ENCODE assay signal across 8 cellular contexts in genomic region chr2:23384551-23385349, GRCh38. TPM values are rescaled to one million over a fixed set of nuclear protein-coding genes. Genes with fewer than 3 reads are reported as not detected.
DNase-seq lines count a peak whose midpoint lies in the region; ATAC-seq, FAIRE-seq and TF ChIP-seq lines count a peak whose summit lies in the region.

TSS of gene KLHL29 (plus strand) at chr2:23385179. CDS start at chr2:23562197, 177,018 bp downstream.

- H3K4me3 ChIP-seq in neuronal stem cell (ENCODE audit: low read length in 2 of 2) (peak within 1 kb of the TSS; percentile 60 to 82), suprapubic skin (peak within 1 kb of the TSS; percentile 87)

- peaks cover 6 to 11% of the 10 kb centered on the region in 2 donors for H3K36me3 Mint-ChIP-seq in CD14-positive monocyte

- H3K27ac ChIP-seq in foreskin keratinocyte = no peak within 1 kb of the TSS
- no peak within 1 kb of the TSS for H3K27ac ChIP-seq in neuronal stem cell (replicated peaks; ENCODE audit: low read length)
- peak within 1 kb of the TSS; percentile 74 for H3K27ac ChIP-seq in suprapubic skin

- no peak within 1 kb of the TSS for H2BK5ac ChIP-seq in neuronal stem cell (ENCODE audit: low read length)

- H3K27ac Mint-ChIP-seq in CD14-positive monocyte = peak within 1 kb of the TSS in 1 of 7 donors; percentile 68

- peak within 1 kb of the TSS; percentile 67 to 80 for H3K4me3 Mint-ChIP-seq in CD14-positive monocyte

- H3K9me3 Mint-ChIP-seq in CD14-positive monocyte = peaks cover 0 to 17% (median 11%) of the 10 kb centered on the region in 7 donors

- H4K91ac ChIP-seq in neuronal stem cell (ENCODE audit: low read depth, low read length, poor library complexity) = no peak within 1 kb of the TSS

- DNase-seq in CD14-positive monocyte (ENCODE audit: low spot score) = no peak
- DNase-seq in GM19239 (ENCODE audit: insufficient read length, low spot score) = peak; percentile 97
- peak; percentile 19 for DNase-seq in activated gamma-delta T cell (lab: John Stamatoyannopoulos, UW)
- DNase-seq in foreskin keratinocyte = no peak
- no peak for DNase-seq in neuronal stem cell (ENCODE audit: low spot score)
- peak; percentile 87 to 89 for DNase-seq in suprapubic skin (ENCODE audit: low spot score in 2 of 2)

- no peak within 1 kb of the TSS for H4K8ac ChIP-seq in neuronal stem cell (ENCODE audit: low read depth, low read length)

- WGBS in neuronal stem cell (ENCODE audit: extremely low coverage in 2 of 2, insufficient read length in 2 of 2, insufficient replicate concordance in 1 of 2), 2 donors = no CpG with 5 or more reads among the region's 92 CpGs
- WGBS in suprapubic skin = 55% methylated on average over 6 of the region's 92 CpGs

- no peak within 1 kb of the TSS for H2BK12ac ChIP-seq in neuronal stem cell (ENCODE audit: low read length)

- H3K23ac ChIP-seq in neuronal stem cell (ENCODE audit: low read depth, low read length, poor library complexity) = no peak within 1 kb of the TSS

- no peak within 1 kb of the TSS for H3K4ac ChIP-seq in neuronal stem cell (ENCODE audit: low read length)

- H3K4me1 ChIP-seq in foreskin keratinocyte = peaks cover 8% of the 10 kb centered on the region
- H3K4me1 ChIP-seq in neuronal stem cell (ENCODE audit: control insufficient read depth in 2 of 2, insufficient read depth in 1 of 2, low read depth in 1 of 2, low read length in 2 of 2) = peaks cover 2% of the 10 kb centered on the region in 2 donors
- peaks cover 37% of the 10 kb centered on the region for H3K4me1 ChIP-seq in suprapubic skin

- H3K18ac ChIP-seq in neuronal stem cell (ENCODE audit: low read length) = peak within 1 kb of the TSS; percentile 80

- H2BK120ac ChIP-seq in neuronal stem cell (ENCODE audit: low read depth, low read length) = no peak within 1 kb of the TSS

- intact Hi-C loops in CD14-positive monocyte (cut with micrococcal nuclease) = no loop called here

- no peak for FAIRE-seq in GM19239 (lab: Jason Lieb, UNC)

- H3K36me3 ChIP-seq in neuronal stem cell (replicated peaks in 1 of 2; ENCODE audit: control insufficient read depth in 2 of 2, insufficient read depth in 2 of 2, low read length in 2 of 2) (no peaks in the 10 kb centered on the region), suprapubic skin (no peaks in the 10 kb centered on the region)

- H2AFZ ChIP-seq in neuronal stem cell (ENCODE audit: low read length) = peak within 1 kb of the TSS; percentile 91

- H3K27me3 Mint-ChIP-seq in CD14-positive monocyte (ENCODE audit: low read depth in 3 of 3) = peaks cover 68 to 80% (median 73%) of the 10 kb centered on the region in 3 donors

- H3K4me1 Mint-ChIP-seq in CD14-positive monocyte = peaks cover 35% of the 10 kb centered on the region

- peak; percentile 62 for ATAC-seq in HG03354 (IDR thresholded peaks at IDR 0.05; ENCODE audit: poor library complexity, severe bottlenecking, unreplicated experiment)
- ATAC-seq in foreskin keratinocyte = peak; percentile 69

- H3K9ac ChIP-seq in neuronal stem cell (ENCODE audit: low read depth, low read length, poor library complexity) = peak within 1 kb of the TSS; percentile 91

- peak within 1 kb of the TSS; percentile 26 for H2AK5ac ChIP-seq in neuronal stem cell (ENCODE audit: low read depth, low read length)

- peak within 1 kb of the TSS; percentile 98 for H3K4me2 ChIP-seq in neuronal stem cell (ENCODE audit: insufficient read depth, low read length, poor library complexity, severe bottlenecking)

- TF ChIP-seq CTCF in CD14-positive monocyte (IDR thresholded peaks at IDR 0.05) (no peak), foreskin keratinocyte (conservative IDR thresholded peaks at IDR 0.05) (no peak), suprapubic skin (IDR thresholded peaks at IDR 0.05) (no peak)

- H2BK15ac ChIP-seq in neuronal stem cell (ENCODE audit: low read length) = peak within 1 kb of the TSS; percentile 55

- H3K14ac ChIP-seq in neuronal stem cell (ENCODE audit: low read length) = peak within 1 kb of the TSS; percentile 25

- no peak for TF ChIP-seq EP300 in suprapubic skin (IDR thresholded peaks at IDR 0.05)

- H3K27me3 ChIP-seq in foreskin keratinocyte (peaks cover 5% of the 10 kb centered on the region), neuronal stem cell (ENCODE audit: control insufficient read depth in 3 of 3, insufficient read depth in 3 of 3, low read depth in 1 of 3, low read length in 3 of 3) (peaks cover 3 to 44% (median 27%) of the 10 kb centered on the region in 3 experiments), suprapubic skin (peaks cover 25% of the 10 kb centered on the region)

- no peaks in the 10 kb centered on the region for H3K9me3 ChIP-seq in neuronal stem cell (replicated peaks in 1 of 2; ENCODE audit: control insufficient read depth in 2 of 2, insufficient read depth in 1 of 2, low read depth in 1 of 2, low read length in 2 of 2)
- H3K9me3 ChIP-seq in suprapubic skin = no peaks in the 10 kb centered on the region

- TF ChIP-seq POLR2A in suprapubic skin (IDR thresholded peaks at IDR 0.05) = no peak

- H3K79me1 ChIP-seq in neuronal stem cell (ENCODE audit: low read depth, low read length) = no peaks in the 10 kb centered on the region

TF ChIP-seq in PFSK-1, 5 proteins besides CTCF, POLR2A, EP300 and RAD21:
- TF ChIP-seq SIN3A (IDR thresholded peaks at IDR 0.05; ENCODE audit: borderline replicate concordance, insufficient read depth, low read length) (no peak), FOXP2 (optimal IDR thresholded peaks at IDR 0.05; ENCODE audit: borderline replicate concordance, extremely low read depth, extremely low read length, insufficient read depth) (no peak), POLR2AphosphoS5 (IDR thresholded peaks at IDR 0.05; ENCODE audit: low read depth, low read length) (0 out of 2 replicates have a peak, but pooled peaks have one; percentile 46), REST (IDR thresholded peaks at IDR 0.05; ENCODE audit: insufficient read depth in 1 of 2, low read depth in 2 of 2, low read length in 2 of 2) (no peak), TAF1 (IDR thresholded peaks at IDR 0.05; ENCODE audit: borderline replicate concordance, insufficient read depth, low read length) (peak; percentile 73; the same call in 1 of the 2 replicates)

RNA-seq across cellular contexts. Expression of gene KLHL29, which starts in this region (rescaled TPM):
- polyA plus RNA-seq in CD14-positive monocyte (not detected), foreskin keratinocyte (2.5 and 3.0 TPM in 2 replicates)
- polyA plus RNA-seq in PFSK-1 (2012; ENCODE audit: insufficient read length, low read depth) = 20.1 TPM
- total RNA-seq in foreskin keratinocyte (6.3 and 6.4 TPM in 2 replicates), suprapubic skin (10 to 100 TPM; 17.1 to 30.8 (median 20.7) TPM)
- polyA plus RNA-seq in neuronal stem cell (2013, experiment 1 of 2) = 3.0 TPM
- 3.0 TPM for polyA plus RNA-seq in neuronal stem cell (2013, experiment 2 of 2)

Comparison
In these comparisons a context has a peak if more than half of its experiments do, and no peak if none do; other contexts are left out.
1. DNase-seq: peak in GM19239 (single experiment), activated gamma-delta T cell (single experiment) and suprapubic skin (2 of 2); none in CD14-positive monocyte (single experiment), foreskin keratinocyte (0 of 2) and neuronal stem cell (single experiment).